In the genomic region with DNA sequence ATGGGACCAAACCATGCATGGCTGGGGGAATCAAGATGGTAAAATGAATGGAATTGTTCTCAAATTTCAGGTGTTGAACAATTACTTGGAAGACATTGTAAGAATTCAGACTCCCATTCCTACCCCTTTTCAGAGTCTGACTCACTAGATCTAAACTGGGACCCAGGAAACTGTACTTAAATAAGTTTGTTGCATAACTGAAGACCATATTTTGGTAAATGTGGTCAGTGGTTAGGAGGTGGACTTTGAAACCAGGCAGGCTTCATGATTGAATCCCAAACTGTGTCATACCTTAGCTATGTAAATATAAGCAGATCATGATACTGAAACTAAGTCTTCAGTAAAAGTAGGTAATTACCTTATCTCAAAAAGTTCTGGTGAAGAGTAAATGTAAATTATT, we compare ENCODE assay signal across 11 cellular contexts. TPM values are rescaled to one million over a fixed set of nuclear protein-coding genes. Genes with fewer than 3 reads are reported as not detected.
DNase-seq lines count a peak whose midpoint lies in the region; ATAC-seq and TF ChIP-seq lines count a peak whose summit lies in the region.
"Had no signal": no experiment of that assay in that cellular context is flagged by ENCODE, and none has a peak within 500 bp of the region (broad histone marks: within the 10 kb centered on the region; RNA-seq: fewer than 3 reads in every experiment).

No MANE protein-coding gene starts in this region.

- CTCF ChIA-PET in PC-3 (lab: Charles Lee): no interaction called here

- H3K9ac ChIP-seq in PC-3 (ENCODE audit: low read length): no peak overlapping the region
- H3K9ac ChIP-seq: BLaER1 had no signal

- DNase-seq in EH (ENCODE audit: low read depth) (peak; percentile 1), PC-3 (peak; percentile 97), NCI-H128 (lab: John Stamatoyannopoulos, UW; ENCODE audit: unreplicated experiment) (no peak), gastrocnemius medialis (no peak), NCI-H446 treated with DMSO at 0.1 percent for 48 hours (lab: John Stamatoyannopoulos, UW) (no peak), sciatic nerve (ENCODE audit: low spot score) (no peak)
- DNase-seq: nucleus accumbens had no signal

- H3K4me3 ChIP-seq in PC-3 (ENCODE audit: low read length): no peak overlapping the region
- no peak overlapping the region for H3K4me3 ChIP-seq in gastrocnemius medialis
- H3K4me3 ChIP-seq: BLaER1 had no signal

- H3K27ac ChIP-seq in PC-3 (ENCODE audit: low read length) (peak overlapping the region; percentile 18), gastrocnemius medialis (no peak overlapping the region)
- H3K27ac ChIP-seq: BLaER1, HL-60 had no signal

- TF ChIP-seq CTCF in PC-3 (conservative IDR thresholded peaks at IDR 0.05; ENCODE audit: low read depth, low read length): no peak
- no peak for TF ChIP-seq CTCF in gastrocnemius medialis (IDR thresholded peaks at IDR 0.05 in 4 of 5, conservative IDR thresholded peaks at IDR 0.05 in 1 of 5)

- peak overlapping the region; percentile 15 for H3K4me2 ChIP-seq in PC-3 (ENCODE audit: low read length)
- H3K4me2 ChIP-seq: BLaER1 had no signal

- H3F3A ChIP-seq in PC-3 (ENCODE audit: low read length, unreplicated experiment): no peaks in the 10 kb centered on the region

- peaks cover 13% of the 10 kb centered on the region; the same call in 1 of the 2 replicates for H3K4me1 ChIP-seq in PC-3 (ENCODE audit: insufficient read depth, low read length)
- H3K4me1 ChIP-seq in gastrocnemius medialis: no peaks in the 10 kb centered on the region
- H3K4me1 ChIP-seq: BLaER1 had no signal

- no peak for TF ChIP-seq POLR2A in gastrocnemius medialis (IDR thresholded peaks at IDR 0.05)

- H3K9me2 ChIP-seq in PC-3 (replicated peaks; ENCODE audit: low read length): no peaks in the 10 kb centered on the region

- H2AFZ ChIP-seq in PC-3 (ENCODE audit: low read length): no peak overlapping the region

- no peaks in the 10 kb centered on the region for H3K79me2 ChIP-seq in PC-3 (ENCODE audit: low read length)

- no TSS peak for BruUV-seq in PC-3 (replicated peaks; lab: Mats Ljungman, UMichigan)

- in situ Hi-C loops in gastrocnemius medialis (cut with MboI; ENCODE audit: low sequenced_read_pairs in 4 of 4): no loop called here

- H4K20me1 ChIP-seq in PC-3 (ENCODE audit: low read length): no peaks in the 10 kb centered on the region
- H4K20me1 ChIP-seq: BLaER1 had no signal

- H3K9me3 ChIP-seq in PC-3 (ENCODE audit: low read length) (0 out of 2 replicates have a peak, but pooled peaks cover 7% of the 10 kb centered on the region), gastrocnemius medialis (no peaks in the 10 kb centered on the region)

- intact Hi-C loops in PC-3 (cut with micrococcal nuclease): no loop called here
- intact Hi-C loops in gastrocnemius medialis (cut with DNase I; ENCODE audit: low total_unique reads): no loop called here
- intact Hi-C loops in sciatic nerve (cut with DNase I): no loop called here

- POLR2A ChIA-PET in PC-3 (lab: Charles Lee; ENCODE audit: unreplicated experiment): interaction anchor here (0.5 to 0.7 kb wide), 2 partner anchors 8 to 689 kb away, joined by 3 to 6 read pairs; no protein-coding TSS in a partner anchor

- H3K27me3 ChIP-seq in PC-3 (ENCODE audit: low read length) (peaks cover 9% of the 10 kb centered on the region; the same call in 1 of the 2 replicates), gastrocnemius medialis (no peaks in the 10 kb centered on the region)
- H3K27me3 ChIP-seq: BLaER1 had no signal

- ATAC-seq in GM19463 (IDR thresholded peaks at IDR 0.05; ENCODE audit: unreplicated experiment): peak; percentile 94
- ATAC-seq in HG03060 (IDR thresholded peaks at IDR 0.05; ENCODE audit: low read depth, unreplicated experiment): peak; percentile 97
- ATAC-seq in PC-3: peak; percentile 92
- no peak for ATAC-seq in gastrocnemius medialis
- no peak for ATAC-seq in sciatic nerve

- H3K36me3 ChIP-seq in PC-3 (ENCODE audit: low read depth, low read length): no peaks in the 10 kb centered on the region
- H3K36me3 ChIP-seq in gastrocnemius medialis: no peaks in the 10 kb centered on the region
- H3K36me3 ChIP-seq: BLaER1 had no signal

RNA-seq across cellular contexts. Expression of a gene that starts 41.7 kb away (rescaled TPM):
- total RNA-seq in PC-3 (2014; rRNA removed): 542 and 563 TPM in 2 replicates
- 1 to 10 TPM in 1 of 4 donors, under 1 TPM in 1, not detected in 2; 0.98 to 1.2 TPM for total RNA-seq in gastrocnemius medialis
- 1.6 TPM for total RNA-seq in sciatic nerve

Comparison
In these comparisons a context has a peak if more than half of its experiments do, and no peak if none do; other contexts are left out.
1. DNase-seq: peak in EH (single experiment) and PC-3 (single experiment); none in NCI-H128 (single experiment), gastrocnemius medialis (0 of 2), NCI-H446 treated with DMSO at 0.1 percent for 48 hours (single experiment) and sciatic nerve (single experiment).
2. ATAC-seq: peak in GM19463 (single experiment), HG03060 (single experiment) and PC-3 (single experiment); none in gastrocnemius medialis (0 of 2) and sciatic nerve (single experiment).
3. RNA of a gene that starts 41.7 kb away (total RNA-seq): 542 to 563 TPM in PC-3; 1.6 TPM in sciatic nerve (single experiment) and 0.98 to 1.2 TPM in gastrocnemius medialis; every median in the first group is over 100 times any median in the second.